In the genomic region with DNA sequence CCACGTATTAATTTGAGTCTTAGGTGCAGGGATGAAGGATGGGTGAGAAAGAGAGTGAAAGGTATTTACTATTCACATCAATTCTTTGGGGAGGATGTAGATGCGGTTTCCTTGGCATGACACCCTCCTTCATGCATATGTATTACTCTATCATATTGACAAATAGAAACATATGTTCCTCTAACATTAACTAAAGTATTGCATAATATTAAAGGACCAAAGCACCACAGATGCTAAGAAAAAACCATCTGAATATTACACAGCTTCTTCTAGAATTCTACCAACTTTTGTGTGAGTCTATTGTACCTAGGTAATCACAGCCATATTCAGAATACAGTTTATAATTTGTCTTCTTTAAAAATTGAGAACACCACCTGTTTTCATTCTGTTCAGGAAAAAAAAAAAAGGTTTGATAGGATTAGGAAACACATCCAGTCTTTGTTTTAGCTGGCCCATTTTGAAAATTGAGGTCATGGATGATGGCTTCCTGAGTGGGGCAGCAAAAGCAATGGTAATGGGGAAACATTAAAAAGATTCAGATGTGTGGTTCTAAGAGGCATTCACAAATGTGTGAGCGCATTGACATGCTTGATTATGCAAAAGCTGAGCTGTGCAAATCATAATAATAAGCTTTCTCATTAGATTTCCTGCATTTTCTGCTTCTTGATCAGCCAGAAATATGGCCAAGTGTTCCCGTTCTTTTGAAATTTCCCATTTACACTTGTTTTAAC, we compare ENCODE assay signal across 1 cellular context.
A peak's percentile ranks its signal among the peaks of the same experiment; 100 is the strongest.
TF ChIP-seq lines count a peak whose summit lies in the region.

No MANE protein-coding gene starts in this region.

TF ChIP-seq in IMR-90, 13 proteins besides CTCF, POLR2A, EP300 and RAD21:
- TF ChIP-seq ELK1 (IDR thresholded peaks at IDR 0.05; ENCODE audit: borderline replicate concordance, low read depth, low read length): no peak
- TF ChIP-seq CEBPB (IDR thresholded peaks at IDR 0.05; ENCODE audit: low read depth, low read length): peak; percentile 27; the same call in 1 of the 2 replicates
